Comparison of ENCODE assay signal across 13 cellular contexts in genomic region chrX:133783273-133783672, GRCh38.
DNase-seq lines count a peak whose midpoint lies in the region; ATAC-seq, FAIRE-seq and TF ChIP-seq lines count a peak whose summit lies in the region.
"Had no signal": no experiment of that assay in that cellular context is flagged by ENCODE, and none has a peak within 500 bp of the region (broad histone marks: within the 10 kb centered on the region; RNA-seq: fewer than 3 reads in every experiment).

No MANE protein-coding gene starts in this region.

- in situ Hi-C loops in HepG2 (cut with HindIII; ENCODE audit: extremely low pct_ligation_motif_present, low pct_unique_long_range_greater_than_20kb): no loop called here

- peaks cover 5 to 29% of the 10 kb centered on the region in 2 experiments; a peak in 3 of 5 replicates for H3K36me3 ChIP-seq in HepG2 (replicated peaks in 1 of 2; ENCODE audit: control insufficient read depth in 1 of 2, insufficient read depth in 2 of 2, low read length in 2 of 2)

- no peak for TF ChIP-seq CTCF in HepG2 (CRISPR knock-in tag; IDR thresholded peaks at IDR 0.05)
- TF ChIP-seq CTCF in coronary artery (IDR thresholded peaks at IDR 0.05): no peak

- TF ChIP-seq POLR2A in HepG2 (IDR thresholded peaks at IDR 0.05; ENCODE audit: insufficient read depth in 1 of 2, low read depth in 2 of 2, low read length in 2 of 2): no peak

- FAIRE-seq in HepG2 (lab: Jason Lieb, UNC): peak; percentile 28
- FAIRE-seq: urothelium cell line had no signal

- no peaks in the 10 kb centered on the region for H3K9me3 ChIP-seq in HepG2 (ENCODE audit: low read length)

- peaks cover 55% of the 10 kb centered on the region for H4K20me1 ChIP-seq in HepG2 (ENCODE audit: insufficient read depth, low read length)

- no peak overlapping the region for H3K4me2 ChIP-seq in HepG2 (ENCODE audit: low read depth, low read length)

- no peak for DNase-seq in HepG2 (ENCODE audit: low spot score)
- no peak for DNase-seq in stimulated activated CD4-positive, alpha-beta T cell treated with anti-CD3 and anti-CD28 coated beads, Interleukin-12 subunit alpha, Interleukin-12 subunit beta, amount 100 ng/mL, for 4 hours
- no peak for DNase-seq in NCI-H526 treated with DMSO at 0.1 percent for 48 hours (lab: John Stamatoyannopoulos, UW)
- no peak for DNase-seq in coronary artery (ENCODE audit: low spot score)
- no peak for DNase-seq in H4 (ENCODE audit: low spot score)
- DNase-seq: activated naive CD4-positive, alpha-beta T cell treated with anti-CD3 and anti-CD28 coated beads for 36 hours; CD8-positive, alpha-beta memory T cell; NCI-H1436 treated with DMSO at 0.1 percent for 48 hours had no signal

- no TSS peak for BruUV-seq in HepG2 (replicated peaks; lab: Mats Ljungman, UMichigan)

- H3K79me2 ChIP-seq in HepG2 (ENCODE audit: insufficient read depth, low read length): peaks cover 60% of the 10 kb centered on the region

- peaks cover 62% of the 10 kb centered on the region for H3K4me1 ChIP-seq in HepG2 (ENCODE audit: insufficient read depth, low read length)

- no peak overlapping the region for H3K9ac ChIP-seq in HepG2 (ENCODE audit: insufficient read depth, low read depth, low read length)

- H3K27ac ChIP-seq in HepG2 (ENCODE audit: extremely low read length, insufficient read depth, low read length) (no peak overlapping the region), coronary artery (no peak overlapping the region)

- WGBS in HepG2 (ENCODE audit: low lambda C conversion rate): no CpG with 5 or more reads among the region's 2 CpGs

- POLR2A ChIA-PET in HepG2 (lab: Yijun Ruan, JAX): no interaction called here

- H3K4me3 ChIP-seq in HepG2 (replicated peaks in 1 of 3; ENCODE audit: insufficient read depth in 1 of 3, low read depth in 2 of 3, low read length in 3 of 3) (no peak overlapping the region), coronary artery (no peak overlapping the region)

- no peak for TF ChIP-seq RAD21 in HepG2 (CRISPR knock-in tag; IDR thresholded peaks at IDR 0.05)

- intact Hi-C loops in HepG2 (cut with micrococcal nuclease; ENCODE audit: unreplicated experiment): no loop called here

- CTCF ChIA-PET in HepG2 (lab: Yijun Ruan, JAX; ENCODE audit: low intra/inter-chr PET ratio, low total read pairs): no interaction called here

- TF ChIP-seq EP300 in HepG2 (IDR thresholded peaks at IDR 0.05; ENCODE audit: low read depth in 2 of 2, low read length in 2 of 2) (no peak), HepG2 (CRISPR knock-in tag; IDR thresholded peaks at IDR 0.05; ENCODE audit: borderline replicate concordance) (no peak)

- H3K27me3 ChIP-seq in HepG2 (ENCODE audit: control insufficient read depth in 1 of 2, insufficient read depth in 2 of 2, low read length in 2 of 2): no peaks in the 10 kb centered on the region

- no peak overlapping the region for H2AFZ ChIP-seq in HepG2 (ENCODE audit: low read length)

- peak; percentile 41 for ATAC-seq in GM18520 (IDR thresholded peaks at IDR 0.05; ENCODE audit: unreplicated experiment)
- ATAC-seq in GM21526 (IDR thresholded peaks at IDR 0.05; ENCODE audit: low FRiP score, unreplicated experiment): peak; percentile 74
- ATAC-seq in HG03135 (IDR thresholded peaks at IDR 0.05; ENCODE audit: unreplicated experiment): peak; percentile 66
- no peak for ATAC-seq in HepG2
- ATAC-seq: left lobe of liver had no signal

TF ChIP-seq in HepG2, 621 proteins besides CTCF, POLR2A, EP300 and RAD21 (continues in another document):
- TF ChIP-seq HIC2 (CRISPR knock-in tag; IDR thresholded peaks at IDR 0.05; ENCODE audit: low read depth) (no peak), REPIN1 (CRISPR knock-in tag; IDR thresholded peaks at IDR 0.05; ENCODE audit: borderline replicate concordance, low read depth) (no peak), SMARCC2 (IDR thresholded peaks at IDR 0.05) (no peak), ZFP62 (CRISPR knock-in tag; IDR thresholded peaks at IDR 0.05) (no peak), ZNF572 (CRISPR knock-in tag; IDR thresholded peaks at IDR 0.05) (no peak), MXD1 (CRISPR knock-in tag; IDR thresholded peaks at IDR 0.05) (no peak), NFAT5 (CRISPR knock-in tag; IDR thresholded peaks at IDR 0.05) (no peak), IRF9 (CRISPR knock-in tag; IDR thresholded peaks at IDR 0.05; ENCODE audit: borderline replicate concordance) (no peak), ZNF282 (IDR thresholded peaks at IDR 0.05; ENCODE audit: partially characterized antibody) (no peak), MEF2D (CRISPR knock-in tag; IDR thresholded peaks at IDR 0.05) (no peak)
